In the genomic region with DNA sequence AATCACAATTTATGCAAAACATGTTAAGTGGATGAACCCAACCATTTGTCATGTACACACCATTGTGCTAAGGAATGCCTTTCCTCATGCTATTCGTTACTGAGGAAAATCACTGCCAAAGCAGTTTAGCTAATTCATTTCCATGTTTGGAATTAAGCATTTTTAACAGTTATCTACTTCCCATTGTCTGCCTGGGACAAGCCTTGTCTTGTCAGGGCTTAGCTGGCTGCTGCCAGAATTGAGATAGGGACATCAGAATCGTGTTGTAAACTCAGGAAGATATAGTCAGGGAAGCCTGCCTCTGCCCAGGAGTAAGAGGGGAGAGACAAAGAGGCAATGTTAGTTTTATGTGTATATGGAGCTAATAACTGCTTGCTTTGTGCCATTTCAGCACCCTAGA, we compare ENCODE assay signal across 19 cellular contexts.
DNase-seq lines count a peak whose midpoint lies in the region; ATAC-seq, FAIRE-seq and TF ChIP-seq lines count a peak whose summit lies in the region.
"Had no signal": no experiment of that assay in that cellular context is flagged by ENCODE, and none has a peak within 500 bp of the region (broad histone marks: within the 10 kb centered on the region; RNA-seq: fewer than 3 reads in every experiment).

No MANE protein-coding gene starts in this region.

- H3K27me3 ChIP-seq in cardiac muscle cell, result no peaks in the 10 kb centered on the region
- H3K27me3 ChIP-seq in astrocyte (ENCODE audit: insufficient read depth, low read length), result no peaks in the 10 kb centered on the region
- no peaks in the 10 kb centered on the region for H3K27me3 ChIP-seq in foreskin keratinocyte

- H3K4me2 ChIP-seq in astrocyte (ENCODE audit: low read length), result no peak overlapping the region
- H3K4me2 ChIP-seq: A549 had no signal

- H3K4me1 Mint-ChIP-seq in astrocyte (ENCODE audit: low read depth, unreplicated experiment) (peaks cover 4% of the 10 kb centered on the region), T-cell (no peaks in the 10 kb centered on the region)

- H3K9me3 ChIP-seq in cardiac muscle cell (ENCODE audit: low read depth), result no peaks in the 10 kb centered on the region
- no peaks in the 10 kb centered on the region for H3K9me3 ChIP-seq in astrocyte (ENCODE audit: insufficient read depth, low read depth, low read length)
- H3K9me3 ChIP-seq: A549, Caco-2 had no signal

- H3K4me3 Mint-ChIP-seq in astrocyte (ENCODE audit: unreplicated experiment) (no peak overlapping the region), T-cell (no peak overlapping the region)

- ATAC-seq in Right ventricle myocardium superior (ENCODE audit: poor library complexity) (no peak), foreskin keratinocyte (peak; percentile 68), T-cell (replicated peaks in 1 of 4) (no peak)
- ATAC-seq: A549, HepG2 had no signal

- FAIRE-seq in astrocyte (lab: Jason Lieb, UNC), result no peak
- FAIRE-seq: A549, GM12892, HepG2 had no signal

- DNase-seq in cardiac muscle cell (ENCODE audit: low read depth in 1 of 2, low spot score in 1 of 2) (no peak), Right ventricle myocardium superior (no peak), astrocyte (ENCODE audit: low read depth) (peak; percentile 17), foreskin keratinocyte (peak; percentile 42 to 64), T-cell (no peak), NCI-H146 treated with DMSO at 0.1 percent for 48 hours (lab: John Stamatoyannopoulos, UW; ENCODE audit: unreplicated experiment) (no peak), GM10248 (ENCODE audit: extremely low spot score) (no peak)
- DNase-seq in activated T-cell treated with anti-CD3 and anti-CD28 coated beads, Interleukin-2, amount 50 U/mL, for 48 hours, result no peak
- DNase-seq: AML-193, Caco-2, DMS79, GM23248, Karpas-422, MM.1S, NCI-H1930, NCI-H510A treated with DMSO at 0.1 percent for 48 hours had no signal

- peak overlapping the region; percentile 15 for H2AFZ ChIP-seq in astrocyte (ENCODE audit: low read depth, low read length)
- H2AFZ ChIP-seq: GM23248 had no signal

- no peak for TF ChIP-seq CTCF in cardiac muscle cell (IDR thresholded peaks at IDR 0.05; ENCODE audit: low read depth, low read length)
- no peak for TF ChIP-seq CTCF in astrocyte (IDR thresholded peaks at IDR 0.05; ENCODE audit: insufficient read depth, low read depth, low read length)
- TF ChIP-seq CTCF in foreskin keratinocyte (conservative IDR thresholded peaks at IDR 0.05), result no peak
- TF ChIP-seq CTCF in GM10248 (IDR thresholded peaks at IDR 0.05; ENCODE audit: control extremely low read depth, extremely low read depth, low read depth, missing control alignments), result no peak

- H3K27ac ChIP-seq in cardiac muscle cell (peak overlapping the region; percentile 11), astrocyte (ENCODE audit: low read depth, low read length) (no peak overlapping the region), foreskin keratinocyte (no peak overlapping the region)
- H3K27ac ChIP-seq: A549, GM23248 had no signal

- H4K20me1 ChIP-seq in astrocyte (ENCODE audit: insufficient read depth, low read length), result no peaks in the 10 kb centered on the region

- H3K4me1 ChIP-seq in cardiac muscle cell (ENCODE audit: low read depth) (peaks cover 20% of the 10 kb centered on the region), astrocyte (ENCODE audit: insufficient read depth, low read length) (no peaks in the 10 kb centered on the region), foreskin keratinocyte (peaks cover 10% of the 10 kb centered on the region)
- H3K4me1 ChIP-seq: A549, Caco-2 had no signal

- H3K36me3 ChIP-seq in cardiac muscle cell (no peaks in the 10 kb centered on the region), astrocyte (ENCODE audit: insufficient read depth, low read length) (no peaks in the 10 kb centered on the region)

- H3K4me3 ChIP-seq in cardiac muscle cell (no peak overlapping the region), astrocyte (ENCODE audit: insufficient read depth, low read depth, low read length) (no peak overlapping the region)
- H3K4me3 ChIP-seq: A549, GM23248 had no signal

- intact Hi-C loops in Right ventricle myocardium superior (cut with DNase I), result no loop called here

- CTCF ChIA-PET in T-cell (lab: Charles Lee) (no interaction called here), GM10248 (lab: Yijun Ruan, JAX) (interaction anchor here (0.8 to 2.0 kb wide), 4 partner anchors 10 to 26 kb away, joined by 3 to 6 read pairs (median 3); no protein-coding TSS in a partner anchor)

- no peaks in the 10 kb centered on the region for H3K79me2 ChIP-seq in astrocyte (ENCODE audit: insufficient read depth, low read length)

- H3K36me3 Mint-ChIP-seq in astrocyte (ENCODE audit: low read depth, unreplicated experiment) (no peaks in the 10 kb centered on the region), T-cell (no peaks in the 10 kb centered on the region)

- no peak overlapping the region for H3K27ac Mint-ChIP-seq in astrocyte (ENCODE audit: unreplicated experiment)
- no peak overlapping the region for H3K27ac Mint-ChIP-seq in T-cell

- no peak overlapping the region for H3K9ac ChIP-seq in astrocyte (ENCODE audit: low read length)
- H3K9ac ChIP-seq: GM23248 had no signal

- H3K27me3 Mint-ChIP-seq in astrocyte (ENCODE audit: low read depth, unreplicated experiment) (no peaks in the 10 kb centered on the region), T-cell (no peaks in the 10 kb centered on the region)

- H3K9me3 Mint-ChIP-seq in astrocyte (ENCODE audit: unreplicated experiment) (no peaks in the 10 kb centered on the region), T-cell (no peaks in the 10 kb centered on the region)

- POLR2A ChIA-PET in T-cell (lab: Charles Lee) (no interaction called here), GM10248 (lab: Yijun Ruan, JAX) (no interaction called here)

Comparison
In these comparisons a context has a peak if more than half of its experiments do, and no peak if none do; other contexts are left out.
1. DNase-seq: peak in astrocyte (single experiment) and foreskin keratinocyte (2 of 2); none in cardiac muscle cell (0 of 2), Right ventricle myocardium superior (single experiment), activated T-cell treated with anti-CD3 and anti-CD28 coated beads, Interleukin-2, amount 50 U/mL, for 48 hours (0 of 2), T-cell (0 of 34), NCI-H146 treated with DMSO at 0.1 percent for 48 hours (single experiment) and GM10248 (single experiment).